Comparison of ENCODE assay signal across 25 cellular contexts in genomic region chr20:18767676-18768075, GRCh38. TPM values are rescaled to one million over a fixed set of nuclear protein-coding genes. Genes with fewer than 3 reads are reported as not detected.
A peak's percentile ranks its signal among the peaks of the same experiment; 100 is the strongest.
DNase-seq lines count a peak whose midpoint lies in the region; ATAC-seq, FAIRE-seq and TF ChIP-seq lines count a peak whose summit lies in the region.
"Had no signal": no experiment of that assay in that cellular context is flagged by ENCODE, and none has a peak within 500 bp of the region (broad histone marks: within the 10 kb centered on the region; RNA-seq: fewer than 3 reads in every experiment).

No MANE protein-coding gene starts in this region.

- TF ChIP-seq CTCF in A549 (IDR thresholded peaks at IDR 0.05) (no peak), epithelial cell of esophagus (IDR thresholded peaks at IDR 0.05; ENCODE audit: insufficient read depth, low read depth, low read length, missing control alignments) (no peak), HepG2 (CRISPR knock-in tag; IDR thresholded peaks at IDR 0.05) (no peak), endothelial cell (IDR thresholded peaks at IDR 0.05; ENCODE audit: unreplicated experiment) (no peak)

- no peak overlapping the region for H3K4me2 ChIP-seq in A549
- no peak overlapping the region for H3K4me2 ChIP-seq in HepG2 (ENCODE audit: low read depth, low read length)
- H3K4me2 ChIP-seq: BLaER1 treated with 17β-estradiol and CSF1 and Interleukin-3, amounts not matched to agents 10 nM and 100 nM; GM23338 had no signal

- DNase-seq in A549 (ENCODE audit: low read depth in 1 of 2, low spot score in 1 of 2) (no peak), epithelial cell of esophagus (ENCODE audit: low read depth) (peak; percentile 7), HepG2 (ENCODE audit: low spot score) (no peak), endothelial cell (ENCODE audit: low spot score) (no peak), T-cell (no peak)
- DNase-seq: ACHN; AML-193; BE2C; CD4-positive, alpha-beta T cell; CD8-positive, alpha-beta memory T cell; DMS 273 treated with DMSO at 0.1 percent for 48 hours; DMS79; EL; GDM1; H9 had no signal

- H4K20me1 ChIP-seq in HepG2 (ENCODE audit: insufficient read depth, low read length) = no peaks in the 10 kb centered on the region
- H4K20me1 ChIP-seq: BLaER1 treated with 17β-estradiol and CSF1 and Interleukin-3, amounts not matched to agents 10 nM and 100 nM had no signal

- H3K79me2 ChIP-seq in HepG2 (ENCODE audit: insufficient read depth, low read length) = no peaks in the 10 kb centered on the region

- in situ Hi-C loops in HepG2 (cut with HindIII; ENCODE audit: extremely low pct_ligation_motif_present, low pct_unique_long_range_greater_than_20kb) = no loop called here

- H3K27ac Mint-ChIP-seq in endothelial cell (ENCODE audit: unreplicated experiment) (no peak overlapping the region), T-cell (no peak overlapping the region)
- H3K27ac Mint-ChIP-seq: CD4-positive, alpha-beta T cell; CD8-positive, alpha-beta memory T cell; GM23338 had no signal

- POLR2A ChIA-PET in A549 (lab: Yijun Ruan, JAX) (no interaction called here), HepG2 (lab: Yijun Ruan, JAX) (no interaction called here), T-cell (lab: Charles Lee) (no interaction called here)

- BruUV-seq in HepG2 (replicated peaks; lab: Mats Ljungman, UMichigan) = no TSS peak

- H3K4me3 Mint-ChIP-seq in endothelial cell (ENCODE audit: unreplicated experiment) = no peak overlapping the region
- no peak overlapping the region for H3K4me3 Mint-ChIP-seq in T-cell
- H3K4me3 Mint-ChIP-seq: CD14-positive monocyte; CD4-positive, alpha-beta T cell; CD8-positive, alpha-beta memory T cell; GM23338; H9 had no signal

- H3K36me3 Mint-ChIP-seq in endothelial cell (ENCODE audit: low read depth, unreplicated experiment) (peaks cover 7% of the 10 kb centered on the region), T-cell (peaks cover 19% of the 10 kb centered on the region)

- H3K4me1 ChIP-seq in A549 (no peaks in the 10 kb centered on the region), HepG2 (ENCODE audit: insufficient read depth, low read length) (no peaks in the 10 kb centered on the region)
- H3K4me1 ChIP-seq: BE2C; BLaER1 treated with 17β-estradiol and CSF1 and Interleukin-3, amounts not matched to agents 10 nM and 100 nM had no signal

- no peaks in the 10 kb centered on the region for H3K27me3 ChIP-seq in HepG2 (ENCODE audit: control insufficient read depth in 1 of 2, insufficient read depth in 2 of 2, low read length in 2 of 2)
- H3K27me3 ChIP-seq: BE2C; BLaER1 treated with 17β-estradiol and CSF1 and Interleukin-3, amounts not matched to agents 10 nM and 100 nM had no signal

- H3K4me1 Mint-ChIP-seq in endothelial cell (ENCODE audit: unreplicated experiment) (no peaks in the 10 kb centered on the region), T-cell (no peaks in the 10 kb centered on the region)
- H3K4me1 Mint-ChIP-seq: CD8-positive, alpha-beta memory T cell; GM23338; H9 had no signal

- H3K9me3 Mint-ChIP-seq in endothelial cell (ENCODE audit: unreplicated experiment) (no peaks in the 10 kb centered on the region), T-cell (no peaks in the 10 kb centered on the region)
- H3K9me3 Mint-ChIP-seq: CD8-positive, alpha-beta memory T cell; H9 had no signal

- intact Hi-C loops in HepG2 (cut with micrococcal nuclease; ENCODE audit: unreplicated experiment) = no loop called here

- H3K4me3 ChIP-seq in A549 (no peak overlapping the region), epithelial cell of esophagus (ENCODE audit: low read length) (no peak overlapping the region), HepG2 (replicated peaks in 1 of 3; ENCODE audit: insufficient read depth in 1 of 3, low read depth in 2 of 3, low read length in 3 of 3) (no peak overlapping the region)
- H3K4me3 ChIP-seq: BLaER1 treated with 17β-estradiol and CSF1 and Interleukin-3, amounts not matched to agents 10 nM and 100 nM; GM12878; GM23338 had no signal

- no peak for TF ChIP-seq EP300 in A549 (IDR thresholded peaks at IDR 0.05)
- TF ChIP-seq EP300 in HepG2 (IDR thresholded peaks at IDR 0.05; ENCODE audit: low read depth in 2 of 2, low read length in 2 of 2) = no peak
- TF ChIP-seq EP300 in HepG2 (CRISPR knock-in tag; IDR thresholded peaks at IDR 0.05; ENCODE audit: borderline replicate concordance) = no peak

- peak; percentile 7 for FAIRE-seq in A549 (lab: Jason Lieb, UNC)
- no peak for FAIRE-seq in HepG2 (lab: Jason Lieb, UNC)
- FAIRE-seq: A204.1, D721Med, GM12878 had no signal

- TF ChIP-seq POLR2A in A549 (IDR thresholded peaks at IDR 0.05; ENCODE audit: low read length) (no peak), HepG2 (IDR thresholded peaks at IDR 0.05; ENCODE audit: insufficient read depth in 1 of 2, low read depth in 2 of 2, low read length in 2 of 2) (no peak)

- WGBS in A549 (ENCODE audit: missing lambda C conversion rate) = 57% methylated on average over 5 of the region's 5 CpGs
- WGBS in HepG2 (ENCODE audit: low lambda C conversion rate) = 56% methylated on average over 5 of the region's 5 CpGs

- H2AFZ ChIP-seq in HepG2 (ENCODE audit: low read length) = no peak overlapping the region
- H2AFZ ChIP-seq: GM23338 had no signal

- CTCF ChIA-PET in A549 (lab: Yijun Ruan, JAX) (no interaction called here), HepG2 (lab: Yijun Ruan, JAX; ENCODE audit: low intra/inter-chr PET ratio, low total read pairs) (no interaction called here), T-cell (lab: Charles Lee) (no interaction called here)

- H3K27ac ChIP-seq in A549 (no peak overlapping the region), HepG2 (ENCODE audit: extremely low read length, insufficient read depth, low read length) (no peak overlapping the region)
- H3K27ac ChIP-seq: 22Rv1; BLaER1 treated with 17β-estradiol and CSF1 and Interleukin-3, amounts not matched to agents 10 nM and 100 nM had no signal

- H3K9ac ChIP-seq in HepG2 (ENCODE audit: insufficient read depth, low read depth, low read length) = no peak overlapping the region
- H3K9ac ChIP-seq: BLaER1 treated with 17β-estradiol and CSF1 and Interleukin-3, amounts not matched to agents 10 nM and 100 nM had no signal

- ATAC-seq in A549 (no peak), HepG2 (peak; percentile 50), GM18909 (IDR thresholded peaks at IDR 0.05; ENCODE audit: poor library complexity, unreplicated experiment) (no peak), T-cell (replicated peaks in 1 of 4) (no peak)
- ATAC-seq: GM12878, GM23338, HCT116 had no signal

- H3K27me3 Mint-ChIP-seq in endothelial cell (ENCODE audit: unreplicated experiment) (no peaks in the 10 kb centered on the region), T-cell (peaks cover 6 to 7% of the 10 kb centered on the region in 2 donors)
- H3K27me3 Mint-ChIP-seq: CD4-positive, alpha-beta T cell had no signal

- H3K9me3 ChIP-seq in A549 (no peaks in the 10 kb centered on the region), HepG2 (ENCODE audit: low read length) (no peaks in the 10 kb centered on the region)
- H3K9me3 ChIP-seq: BE2C; BLaER1 treated with 17β-estradiol and CSF1 and Interleukin-3, amounts not matched to agents 10 nM and 100 nM had no signal

- TF ChIP-seq RAD21 in A549 (conservative IDR thresholded peaks at IDR 0.05 in 1 of 2, IDR thresholded peaks at IDR 0.05 in 1 of 2) (no peak), HepG2 (CRISPR knock-in tag; IDR thresholded peaks at IDR 0.05) (no peak)

- H3K36me3 ChIP-seq in HepG2 (replicated peaks in 1 of 2; ENCODE audit: control insufficient read depth in 1 of 2, insufficient read depth in 2 of 2, low read length in 2 of 2) = peaks cover 0 to 2% of the 10 kb centered on the region in 2 experiments; a peak in 2 of 5 replicates
- H3K36me3 ChIP-seq: BE2C had no signal

TF ChIP-seq in A549, 52 proteins besides CTCF, POLR2A, EP300 and RAD21 (continues in another document):
- TF ChIP-seq HOXB5 (CRISPR knock-in tag; IDR thresholded peaks at IDR 0.05) (no peak), CEBPB (IDR thresholded peaks at IDR 0.05) (no peak), CHD2 (IDR thresholded peaks at IDR 0.05; ENCODE audit: low read length, partially characterized antibody) (no peak), RNF2 (IDR thresholded peaks at IDR 0.05; ENCODE audit: borderline replicate concordance, low read depth) (no peak)

RNA-seq across cellular contexts. Expression of gene SCP2D1, which starts 45.9 kb away (rescaled TPM):
- not detected in 2 replicates for polyA plus RNA-seq in A549 (2011; rRNA removed)
- not detected in 2 replicates for polyA plus RNA-seq in A549 (2012; cell fraction: cytosol; rRNA removed)
- not detected in 2 replicates for polyA plus RNA-seq in A549 (2012; cell fraction: nucleus; rRNA removed)
- polyA plus RNA-seq in A549 (2017; fragmentation: RNase III; extraction: RNeasy Plus Mini Kit Qiagen cat#74134 plus additional on column Dnase treatment) = not detected in 3 replicates
- polyA minus RNA-seq in A549 (2011; rRNA and poly(A)+ RNA removed) = not detected in 2 replicates
- total RNA-seq in HepG2 (2016; rRNA removed; fragmentation: Illumina TruSeq; extraction: Trizol) = not detected in 2 replicates
- total RNA-seq in HepG2 (2016; cell fraction: cytosol; rRNA removed; fragmentation: Illumina TruSeq; extraction: Trizol; ENCODE audit: low read depth) = not detected in 2 replicates
- total RNA-seq in HepG2 (2016; cell fraction: insoluble cytoplasmic fraction; rRNA removed; fragmentation: Illumina TruSeq; extraction: Trizol) = not detected in 2 replicates
- not detected in 2 replicates for total RNA-seq in HepG2 (2016; cell fraction: membrane; rRNA removed; fragmentation: Illumina TruSeq; extraction: Trizol)
- not detected in 2 replicates for total RNA-seq in HepG2 (2016; cell fraction: nucleus; rRNA removed; fragmentation: Illumina TruSeq; extraction: Trizol)
- not detected in 2 replicates for polyA plus RNA-seq in HepG2 (2011; rRNA removed)
- polyA plus RNA-seq in HepG2 (2011; cell fraction: cytosol; rRNA removed) = not detected in 2 replicates
- not detected in 2 replicates for polyA plus RNA-seq in HepG2 (2011; cell fraction: nucleus; rRNA removed)
- not detected in 2 replicates for polyA plus RNA-seq in HepG2 (2012)
- polyA plus RNA-seq in HepG2 (2016; cell fraction: cytosol; fragmentation: Illumina TruSeq; extraction: Trizol; ENCODE audit: low read depth) = not detected in 2 replicates
- not detected in 2 replicates for polyA plus RNA-seq in HepG2 (2016; cell fraction: insoluble cytoplasmic fraction; fragmentation: Illumina TruSeq; extraction: Trizol; ENCODE audit: low read depth)
- polyA plus RNA-seq in HepG2 (2016; cell fraction: membrane; fragmentation: Illumina TruSeq; extraction: Trizol; ENCODE audit: low read depth) = not detected in 2 replicates
- polyA plus RNA-seq in HepG2 (2016; cell fraction: nucleus; fragmentation: Illumina TruSeq; extraction: Trizol; ENCODE audit: insufficient read depth, low read depth) = not detected in 2 replicates
- polyA minus RNA-seq in HepG2 (2011; rRNA and poly(A)+ RNA removed; ENCODE audit: low replicate concordance) = not detected in 2 replicates
- not detected in 2 replicates for polyA minus RNA-seq in HepG2 (2011; cell fraction: cytosol; rRNA and poly(A)+ RNA removed)
- not detected in 2 replicates for polyA minus RNA-seq in HepG2 (2011; cell fraction: nucleus; rRNA and poly(A)+ RNA removed)
- total RNA-seq in endothelial cell (ENCODE audit: unreplicated experiment) = not detected
- total RNA-seq in T-cell = not detected
- total RNA-seq: CD4-positive, alpha-beta T cell; CD8-positive, alpha-beta memory T cell; GM12878; GM23338; H4; H9 had no signal
- polyA plus RNA-seq: CD14-positive monocyte; CD8-positive, alpha-beta memory T cell; GM12878; GM23338 had no signal
